12 cellular contexts compared by ENCODE assay signal in the genomic region with DNA sequence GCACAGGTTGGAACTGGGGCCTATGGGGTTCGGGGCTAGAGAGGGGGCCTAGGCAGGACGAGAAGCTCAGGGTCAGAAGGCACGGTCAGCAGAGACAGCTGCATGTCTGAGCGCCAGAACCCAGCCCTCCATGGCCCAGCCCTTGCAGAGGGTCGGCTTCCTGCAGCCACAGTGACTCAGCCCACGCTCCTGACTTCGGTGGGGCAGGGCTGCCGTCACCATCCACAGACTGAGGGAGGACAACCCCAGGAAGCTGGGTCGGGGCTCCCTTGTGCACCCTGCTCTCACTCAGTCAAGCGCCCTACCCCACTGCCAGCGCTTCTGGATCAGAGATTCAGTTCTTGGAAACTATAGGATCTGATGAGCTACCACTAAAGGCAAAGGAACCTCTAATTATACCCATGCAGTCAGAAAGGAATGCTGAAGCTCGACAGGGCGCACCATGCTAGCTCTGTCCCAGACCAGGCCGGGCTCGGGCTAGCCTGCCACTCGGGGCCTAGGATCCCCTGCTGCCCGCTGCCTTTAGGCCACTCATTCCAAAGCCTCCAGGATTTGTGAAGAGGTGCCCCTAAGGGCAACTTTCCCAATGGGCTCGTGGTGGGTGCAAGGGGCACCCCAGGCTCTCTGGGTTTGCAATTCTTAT. TPM values are rescaled to one million over a fixed set of nuclear protein-coding genes. Genes with fewer than 3 reads are reported as not detected.
DNase-seq lines count a peak whose midpoint lies in the region; ATAC-seq and TF ChIP-seq lines count a peak whose summit lies in the region.
"Had no signal": no experiment of that assay in that cellular context is flagged by ENCODE, and none has a peak within 500 bp of the region (broad histone marks: within the 10 kb centered on the region; RNA-seq: fewer than 3 reads in every experiment).

No MANE protein-coding gene starts in this region.

- H3K4me3 Mint-ChIP-seq in MCF 10A (ENCODE audit: unreplicated experiment) = no peak overlapping the region
- H3K4me3 Mint-ChIP-seq in activated naive CD8-positive, alpha-beta T cell = peak overlapping the region; percentile 96

- BruUV-seq in MCF 10A (replicated peaks; lab: Mats Ljungman, UMichigan) = no TSS peak

- H3K27ac ChIP-seq in breast epithelium (no peak overlapping the region), esophagus muscularis mucosa (replicated peaks in 1 of 4) (no peak overlapping the region), spleen (peak overlapping the region in 7 of 8 donors; percentile 26 to 98 (median 96)), foreskin keratinocyte (no peak overlapping the region), ovary (no peak overlapping the region)

- H3K27me3 ChIP-seq in breast epithelium (no peaks in the 10 kb centered on the region), esophagus muscularis mucosa (no peaks in the 10 kb centered on the region), spleen (replicated peaks in 1 of 7) (no peaks in the 10 kb centered on the region), foreskin keratinocyte (no peaks in the 10 kb centered on the region), ovary (no peaks in the 10 kb centered on the region)

- DNase-seq in MCF 10A (ENCODE audit: unreplicated experiment) (no peak), breast epithelium (ENCODE audit: low spot score in 2 of 2) (no peak), esophagus muscularis mucosa (ENCODE audit: extremely low spot score) (peak; percentile 17), spleen (peak; percentile 73), foreskin keratinocyte (no peak), ovary (no peak), T1000 (lab: John Stamatoyannopoulos, UW) (no peak)
- DNase-seq: PC-3; stimulated activated CD4-positive, alpha-beta T cell treated with anti-CD3 and anti-CD28 coated beads, Interleukin-12 subunit alpha, Interleukin-12 subunit beta, amount 100 ng/mL, for 4 hours; stimulated activated CD8-positive, alpha-beta memory T cell treated with anti-CD3 and anti-CD28 coated beads, Interleukin-4, amount 100 ng/mL, for 48 hours had no signal

- H3K9me3 Mint-ChIP-seq in MCF 10A (ENCODE audit: unreplicated experiment) = no peaks in the 10 kb centered on the region
- no peaks in the 10 kb centered on the region for H3K9me3 Mint-ChIP-seq in activated naive CD8-positive, alpha-beta T cell (ENCODE audit: low read depth)

- peaks cover 9% of the 10 kb centered on the region for H3K4me1 Mint-ChIP-seq in MCF 10A (ENCODE audit: insufficient read depth, unreplicated experiment)
- peaks cover 25% of the 10 kb centered on the region for H3K4me1 Mint-ChIP-seq in activated naive CD8-positive, alpha-beta T cell (ENCODE audit: low read depth)

- TF ChIP-seq CTCF in MCF 10A (IDR thresholded peaks at IDR 0.05; ENCODE audit: unreplicated experiment) (no peak), breast epithelium (IDR thresholded peaks at IDR 0.05) (no peak), esophagus muscularis mucosa (IDR thresholded peaks at IDR 0.05) (no peak), spleen (IDR thresholded peaks at IDR 0.05 in 8 of 11, conservative IDR thresholded peaks at IDR 0.05 in 3 of 11) (no peak), foreskin keratinocyte (conservative IDR thresholded peaks at IDR 0.05) (no peak), ovary (IDR thresholded peaks at IDR 0.05) (no peak)

- no peaks in the 10 kb centered on the region for H3K27me3 Mint-ChIP-seq in MCF 10A (ENCODE audit: insufficient read depth, unreplicated experiment)
- H3K27me3 Mint-ChIP-seq in activated naive CD8-positive, alpha-beta T cell = no peaks in the 10 kb centered on the region

- intact Hi-C loops in MCF 10A (cut with micrococcal nuclease) (no loop called here), breast epithelium (cut with DNase I; ENCODE audit: low total_unique reads) (no loop called here), esophagus muscularis mucosa (cut with DNase I) (loop anchor here (5.0 kb wide), 1 partner anchor 69 kb away; no protein-coding TSS in a partner anchor), spleen (cut with DNase I; ENCODE audit: low total_unique reads) (no loop called here), ovary (cut with DNase I) (no loop called here)

- WGBS in esophagus muscularis mucosa = 84% methylated on average over 14 of the region's 18 CpGs
- WGBS in spleen, 5 donors = 58 to 73% (median 72%) methylated on average over 14 to 18 of the region's 18 CpGs
- WGBS in ovary, 3 donors = 66 to 77% (median 73%) methylated on average over 18 of the region's 18 CpGs

- H3K36me3 Mint-ChIP-seq in MCF 10A (ENCODE audit: insufficient read depth, unreplicated experiment) = peaks cover 23% of the 10 kb centered on the region
- no peaks in the 10 kb centered on the region for H3K36me3 Mint-ChIP-seq in activated naive CD8-positive, alpha-beta T cell

- H3K27ac Mint-ChIP-seq in MCF 10A (ENCODE audit: low read depth, unreplicated experiment) = peak overlapping the region; percentile 83
- H3K27ac Mint-ChIP-seq in activated naive CD8-positive, alpha-beta T cell = peak overlapping the region; percentile 100

- H3K36me3 ChIP-seq in breast epithelium = peaks cover 5% of the 10 kb centered on the region
- peaks cover 26 to 51% (median 42%) of the 10 kb centered on the region in 4 donors for H3K36me3 ChIP-seq in esophagus muscularis mucosa
- peaks cover 4 to 57% (median 36%) of the 10 kb centered on the region in 6 donors for H3K36me3 ChIP-seq in spleen
- no peaks in the 10 kb centered on the region for H3K36me3 ChIP-seq in ovary

- CTCF ChIA-PET in MCF 10A (lab: Yijun Ruan, JAX) = interaction anchor here (0.9 to 5.3 kb wide), 3 partner anchors 15 to 40 kb away, joined by 3 to 34 read pairs (median 8); a partner anchor contains a TSS

- TF ChIP-seq EP300 in esophagus muscularis mucosa (IDR thresholded peaks at IDR 0.05) (no peak), ovary (IDR thresholded peaks at IDR 0.05) (no peak)

- TF ChIP-seq POLR2A in breast epithelium (IDR thresholded peaks at IDR 0.05) (no peak), esophagus muscularis mucosa (IDR thresholded peaks at IDR 0.05; ENCODE audit: low read depth) (no peak), spleen (IDR thresholded peaks at IDR 0.05) (no peak), ovary (IDR thresholded peaks at IDR 0.05) (no peak)

- POLR2A ChIA-PET in MCF 10A (lab: Yijun Ruan, JAX) = interaction anchor here (1.3 to 3.3 kb wide), 3 partner anchors 10 to 15 kb away, joined by 5 to 25 read pairs (median 5); a partner anchor contains a TSS

- no peaks in the 10 kb centered on the region for H3K9me3 ChIP-seq in breast epithelium
- no peaks in the 10 kb centered on the region for H3K9me3 ChIP-seq in esophagus muscularis mucosa
- H3K9me3 ChIP-seq in spleen = no peaks in the 10 kb centered on the region
- H3K9me3 ChIP-seq in ovary = no peaks in the 10 kb centered on the region

- peaks cover 3 to 16% of the 10 kb centered on the region in 2 donors for H3K4me1 ChIP-seq in breast epithelium
- peaks cover 31 to 37% (median 35%) of the 10 kb centered on the region in 4 donors for H3K4me1 ChIP-seq in esophagus muscularis mucosa
- peaks cover 20 to 52% (median 43%) of the 10 kb centered on the region in 6 donors for H3K4me1 ChIP-seq in spleen
- H3K4me1 ChIP-seq in foreskin keratinocyte = peaks cover 5% of the 10 kb centered on the region
- peaks cover 12% of the 10 kb centered on the region for H3K4me1 ChIP-seq in ovary (ENCODE audit: insufficient read depth)

- no peak overlapping the region for H3K4me3 ChIP-seq in breast epithelium
- no peak overlapping the region for H3K4me3 ChIP-seq in esophagus muscularis mucosa
- H3K4me3 ChIP-seq in spleen = peak overlapping the region in 1 of 8 donors; percentile 77
- no peak overlapping the region for H3K4me3 ChIP-seq in ovary

- no peak for ATAC-seq in foreskin keratinocyte
- ATAC-seq: PC-3 had no signal

RNA-seq across cellular contexts. Expression of a gene that starts 2.9 kb away (rescaled TPM):
- total RNA-seq in MCF 10A (2022) (56.8 and 63.7 TPM in 2 replicates), breast epithelium (10 to 100 TPM; 59.6 to 74.6 (median 61.9) TPM), esophagus muscularis mucosa (10 to 100 TPM; 74.3 to 89.2 (median 83.9) TPM), spleen (100 to 1,000 TPM in 1 of 7 donors, 10 to 100 TPM in 6; 70.8 to 101 (median 78.0) TPM), foreskin keratinocyte (57.8 and 59.1 TPM in 2 replicates), ovary (10 to 100 TPM; 39.3 to 85.2 (median 67.4) TPM)
- polyA plus RNA-seq in spleen (10 to 100 TPM; 59.7 to 90.2 (median 63.4) TPM), foreskin keratinocyte (52.7 and 54.0 TPM in 2 replicates), ovary (10 to 100 TPM; 23.0 to 71.3 TPM)

RNA-seq across cellular contexts. Expression of a gene that starts 8.6 kb away (rescaled TPM):
- total RNA-seq in MCF 10A (2022) (5.3 and 7.6 TPM in 2 replicates), breast epithelium (10 to 100 TPM; 11.2 to 49.5 (median 27.9) TPM), esophagus muscularis mucosa (1 to 10 TPM; 2.1 to 6.5 (median 3.6) TPM), spleen (10 to 100 TPM in 5 of 7 donors, 1 to 10 TPM in 2; 9.2 to 33.6 (median 21.6) TPM), foreskin keratinocyte (0.58 and 0.71 TPM in 2 replicates), ovary (10 to 100 TPM in 1 of 7 donors, 1 to 10 TPM in 6; 3.1 to 17.5 (median 4.5) TPM)
- polyA plus RNA-seq in spleen (10 to 100 TPM in 2 of 3 donors, 1 to 10 TPM in 1; 5.7 to 24.7 (median 21.2) TPM), foreskin keratinocyte (0.24 and 0.40 TPM in 2 replicates), ovary (1 to 10 TPM; 2.3 to 3.8 TPM)

RNA-seq across cellular contexts. Expression of a gene that starts 15.0 kb away (rescaled TPM):
- total RNA-seq in MCF 10A (2022) (272 and 284 TPM in 2 replicates), breast epithelium (100 to 1,000 TPM; 352 to 396 (median 362) TPM), esophagus muscularis mucosa (100 to 1,000 TPM; 382 to 507 (median 481) TPM), spleen (100 to 1,000 TPM; 138 to 284 (median 167) TPM), foreskin keratinocyte (225 and 247 TPM in 2 replicates), ovary (100 to 1,000 TPM; 133 to 478 (median 187) TPM)
- polyA plus RNA-seq in spleen (100 to 1,000 TPM; 291 to 341 (median 300) TPM), foreskin keratinocyte (368 and 387 TPM in 2 replicates), ovary (100 to 1,000 TPM in 1 of 2 donors, 10 to 100 TPM in 1; 98.5 to 254 TPM)

RNA-seq across cellular contexts. Expression of a gene that starts 52.5 kb away (rescaled TPM):
- total RNA-seq in MCF 10A (2022) = not detected in 2 replicates
- 1 to 10 TPM; 4.0 to 7.3 (median 4.9) TPM for total RNA-seq in breast epithelium
- total RNA-seq in esophagus muscularis mucosa = 1 to 10 TPM; 1.2 to 3.5 (median 1.8) TPM
- total RNA-seq in spleen = 10 to 100 TPM; 49.9 to 96.1 (median 81.3) TPM
- polyA plus RNA-seq in spleen = 10 to 100 TPM; 35.2 to 50.4 (median 49.2) TPM
- total RNA-seq in foreskin keratinocyte = not detected in 2 replicates
- polyA plus RNA-seq in foreskin keratinocyte = 0.01 TPM in 1 of 2 replicates, not detected in the other
- 1 to 10 TPM in 3 of 7 donors, under 1 TPM in 4; 0.45 to 2.0 (median 0.69) TPM for total RNA-seq in ovary
- polyA plus RNA-seq in ovary = 1 to 10 TPM in 1 of 2 donors, under 1 TPM in 1; 0.75 to 1.2 TPM
- total RNA-seq: fibroblast of lung, PC-3 had no signal
- polyA plus RNA-seq: fibroblast of lung had no signal

Comparison
In these comparisons a context has a peak if more than half of its experiments do, and no peak if none do; other contexts are left out.
1. DNase-seq: peak in esophagus muscularis mucosa (single experiment) and spleen (single experiment); none in MCF 10A (single experiment), breast epithelium (0 of 2), foreskin keratinocyte (0 of 2), ovary (0 of 5) and T1000 (single experiment).
2. H3K27ac ChIP-seq: peak in spleen (7 of 8); none in breast epithelium (0 of 2), esophagus muscularis mucosa (0 of 4), foreskin keratinocyte (single experiment) and ovary (0 of 2).